In genomic region chr18:55069497-55069896, GRCh38 we compare ENCODE assay signal across 13 cellular contexts.
DNase-seq lines count a peak whose midpoint lies in the region; ATAC-seq and TF ChIP-seq lines count a peak whose summit lies in the region.
"Had no signal": no experiment of that assay in that cellular context is flagged by ENCODE, and none has a peak within 500 bp of the region (broad histone marks: within the 10 kb centered on the region; RNA-seq: fewer than 3 reads in every experiment).

No MANE protein-coding gene starts in this region.

- no peaks in the 10 kb centered on the region for H3K4me1 ChIP-seq in hepatocyte (ENCODE audit: insufficient read depth)
- H3K4me1 ChIP-seq: pancreas, suprapubic skin had no signal

- TF ChIP-seq CTCF in GM10266 (IDR thresholded peaks at IDR 0.05; ENCODE audit: control insufficient read depth, insufficient read depth, low read depth, missing control alignments): no peak
- TF ChIP-seq CTCF in hepatocyte (IDR thresholded peaks at IDR 0.05; ENCODE audit: poor library complexity): no peak
- no peak for TF ChIP-seq CTCF in RWPE1 (conservative IDR thresholded peaks at IDR 0.05; ENCODE audit: low read depth)

- CTCF ChIA-PET in RWPE1 (lab: Yijun Ruan, JAX): no interaction called here

- H3K4me2 ChIP-seq in hepatocyte: no peak overlapping the region

- H4K20me1 ChIP-seq in hepatocyte (ENCODE audit: insufficient read depth, poor library complexity, severe bottlenecking): no peaks in the 10 kb centered on the region

- WGBS in hepatocyte (ENCODE audit: low lambda C conversion rate, missing lambda C conversion rate): 93% methylated on average over 6 of the region's 6 CpGs

- H3K27ac ChIP-seq in hepatocyte (no peak overlapping the region), RWPE1 (no peak overlapping the region)
- H3K27ac ChIP-seq: pancreas, suprapubic skin had no signal

- H3K9me2 ChIP-seq in hepatocyte (replicated peaks; ENCODE audit: insufficient read depth): no peaks in the 10 kb centered on the region

- ATAC-seq in GM19328 (IDR thresholded peaks at IDR 0.05; ENCODE audit: unreplicated experiment) (peak; percentile 61), HG02642 (IDR thresholded peaks at IDR 0.05; ENCODE audit: poor library complexity, unreplicated experiment) (peak; percentile 79), HG03439 (IDR thresholded peaks at IDR 0.05; ENCODE audit: unreplicated experiment) (peak; percentile 85)
- ATAC-seq: HCT116, pancreas had no signal

- H3K9me3 ChIP-seq in hepatocyte (ENCODE audit: low read depth): no peaks in the 10 kb centered on the region
- H3K9me3 ChIP-seq: pancreas had no signal

- no peaks in the 10 kb centered on the region for H3K36me3 ChIP-seq in hepatocyte (replicated peaks; ENCODE audit: insufficient read depth, low read depth)
- H3K36me3 ChIP-seq: pancreas, suprapubic skin had no signal

- no peak overlapping the region for H3K4me3 ChIP-seq in hepatocyte
- H3K4me3 ChIP-seq: pancreas, suprapubic skin had no signal

- DNase-seq in GM10266 (ENCODE audit: extremely low spot score): peak; percentile 44
- no peak for DNase-seq in stimulated activated naive CD4-positive, alpha-beta T cell (lab: John Stamatoyannopoulos, UW)
- DNase-seq in hepatocyte (ENCODE audit: low spot score): no peak
- DNase-seq in RWPE1 (ENCODE audit: low spot score): no peak
- DNase-seq in GOT3 (lab: John Stamatoyannopoulos, UW): no peak
- DNase-seq: ACHN; activated CD4-positive, alpha-beta T cell treated with anti-CD3 and anti-CD28 coated beads, Interleukin-2, amount 50 U/mL, for 4 hours; pancreas had no signal

- H3K27me3 ChIP-seq in hepatocyte: no peaks in the 10 kb centered on the region
- H3K27me3 ChIP-seq: pancreas, suprapubic skin had no signal

- H2AFZ ChIP-seq in hepatocyte: no peak overlapping the region

- no peaks in the 10 kb centered on the region for H3K79me2 ChIP-seq in hepatocyte

- POLR2A ChIA-PET in RWPE1 (lab: Yijun Ruan, JAX; ENCODE audit: low non-redundant PET): no interaction called here
